Comparison of ENCODE assay signal across 1 cellular context in the genomic region with DNA sequence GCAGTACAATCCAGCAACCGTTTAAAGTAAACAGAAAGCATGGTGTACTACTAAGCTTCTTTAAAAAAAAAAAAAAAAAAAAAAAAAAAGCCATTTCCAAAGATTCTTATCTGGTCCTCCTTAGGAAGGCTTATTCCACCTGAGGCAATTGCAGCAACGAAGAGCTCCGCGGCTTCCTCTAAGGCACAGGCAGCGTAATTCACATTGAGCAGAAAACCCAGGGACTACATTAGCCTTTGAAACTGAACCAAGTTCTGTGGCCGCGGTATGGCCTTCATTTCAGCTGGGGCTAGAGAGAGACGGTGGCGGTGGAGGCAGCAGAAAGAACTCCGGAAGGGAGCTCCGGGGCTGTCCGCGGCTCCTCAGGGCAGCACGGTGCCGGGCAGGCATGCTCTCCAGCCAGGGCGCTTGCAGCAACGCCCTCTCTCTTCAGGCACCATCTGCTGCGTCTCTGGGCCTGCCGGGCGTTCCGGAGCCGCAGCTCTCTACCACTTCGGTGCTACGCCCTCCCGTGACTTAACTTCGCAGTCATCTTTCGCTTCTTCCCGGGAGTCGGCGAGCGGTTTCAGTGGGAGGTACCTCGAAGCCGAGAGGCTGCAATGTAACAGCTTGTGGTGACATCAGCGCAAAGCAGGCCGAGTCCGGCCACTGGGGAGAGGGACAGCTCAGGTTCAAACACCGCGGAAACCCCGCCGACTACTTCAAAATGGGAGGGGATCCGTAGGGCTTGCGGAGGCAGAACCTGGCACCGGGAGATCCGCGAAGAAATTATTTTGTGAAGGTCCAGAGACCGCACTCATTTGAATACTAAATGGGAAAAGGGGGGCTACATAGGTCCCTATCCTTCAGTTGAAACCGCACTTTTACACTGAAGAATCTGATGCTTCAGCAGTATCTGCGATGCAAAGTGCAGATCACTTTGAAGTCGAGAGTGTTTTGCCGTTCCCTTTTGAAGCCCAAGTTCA.
TF ChIP-seq lines count a peak whose summit lies in the region.

No MANE protein-coding gene starts in this region.

TF ChIP-seq in K562, 482 proteins besides CTCF, POLR2A, EP300 and RAD21 (continued from another document and continues in another):
- TF ChIP-seq, protein P1, sequence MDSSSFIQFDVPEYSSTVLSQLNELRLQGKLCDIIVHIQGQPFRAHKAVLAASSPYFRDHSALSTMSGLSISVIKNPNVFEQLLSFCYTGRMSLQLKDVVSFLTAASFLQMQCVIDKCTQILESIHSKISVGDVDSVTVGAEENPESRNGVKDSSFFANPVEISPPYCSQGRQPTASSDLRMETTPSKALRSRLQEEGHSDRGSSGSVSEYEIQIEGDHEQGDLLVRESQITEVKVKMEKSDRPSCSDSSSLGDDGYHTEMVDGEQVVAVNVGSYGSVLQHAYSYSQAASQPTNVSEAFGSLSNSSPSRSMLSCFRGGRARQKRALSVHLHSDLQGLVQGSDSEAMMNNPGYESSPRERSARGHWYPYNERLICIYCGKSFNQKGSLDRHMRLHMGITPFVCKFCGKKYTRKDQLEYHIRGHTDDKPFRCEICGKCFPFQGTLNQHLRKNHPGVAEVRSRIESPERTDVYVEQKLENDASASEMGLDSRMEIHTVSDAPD (CRISPR knock-in tag; IDR thresholded peaks at IDR 0.05) = no peak
- no peak for TF ChIP-seq NFIC (IDR thresholded peaks at IDR 0.05)
- TF ChIP-seq NCOA1 (IDR thresholded peaks at IDR 0.05; ENCODE audit: low read depth) = 0 out of 2 replicates have a peak, but pooled peaks have one; percentile 23
- no peak for TF ChIP-seq FIP1L1 (IDR thresholded peaks at IDR 0.05; ENCODE audit: low read depth, low read length, poor library complexity, severe bottlenecking)
- no peak for TF ChIP-seq NCOA2 (IDR thresholded peaks at IDR 0.05; ENCODE audit: partially characterized antibody in 2 of 2)
- TF ChIP-seq, protein P2, sequence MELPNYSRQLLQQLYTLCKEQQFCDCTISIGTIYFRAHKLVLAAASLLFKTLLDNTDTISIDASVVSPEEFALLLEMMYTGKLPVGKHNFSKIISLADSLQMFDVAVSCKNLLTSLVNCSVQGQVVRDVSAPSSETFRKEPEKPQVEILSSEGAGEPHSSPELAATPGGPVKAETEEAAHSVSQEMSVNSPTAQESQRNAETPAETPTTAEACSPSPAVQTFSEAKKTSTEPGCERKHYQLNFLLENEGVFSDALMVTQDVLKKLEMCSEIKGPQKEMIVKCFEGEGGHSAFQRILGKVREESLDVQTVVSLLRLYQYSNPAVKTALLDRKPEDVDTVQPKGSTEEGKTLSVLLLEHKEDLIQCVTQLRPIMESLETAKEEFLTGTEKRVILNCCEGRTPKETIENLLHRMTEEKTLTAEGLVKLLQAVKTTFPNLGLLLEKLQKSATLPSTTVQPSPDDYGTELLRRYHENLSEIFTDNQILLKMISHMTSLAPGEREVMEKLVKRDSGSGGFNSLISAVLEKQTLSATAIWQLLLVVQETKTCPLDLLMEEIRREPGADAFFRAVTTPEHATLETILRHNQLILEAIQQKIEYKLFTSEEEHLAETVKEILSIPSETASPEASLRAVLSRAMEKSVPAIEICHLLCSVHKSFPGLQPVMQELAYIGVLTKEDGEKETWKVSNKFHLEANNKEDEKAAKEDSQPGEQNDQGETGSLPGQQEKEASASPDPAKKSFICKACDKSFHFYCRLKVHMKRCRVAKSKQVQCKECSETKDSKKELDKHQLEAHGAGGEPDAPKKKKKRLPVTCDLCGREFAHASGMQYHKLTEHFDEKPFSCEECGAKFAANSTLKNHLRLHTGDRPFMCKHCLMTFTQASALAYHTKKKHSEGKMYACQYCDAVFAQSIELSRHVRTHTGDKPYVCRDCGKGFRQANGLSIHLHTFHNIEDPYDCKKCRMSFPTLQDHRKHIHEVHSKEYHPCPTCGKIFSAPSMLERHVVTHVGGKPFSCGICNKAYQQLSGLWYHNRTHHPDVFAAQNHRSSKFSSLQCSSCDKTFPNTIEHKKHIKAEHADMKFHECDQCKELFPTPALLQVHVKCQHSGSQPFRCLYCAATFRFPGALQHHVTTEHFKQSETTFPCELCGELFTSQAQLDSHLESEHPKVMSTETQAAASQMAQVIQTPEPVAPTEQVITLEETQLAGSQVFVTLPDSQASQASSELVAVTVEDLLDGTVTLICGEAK (IDR thresholded peaks at IDR 0.05) = 0 out of 2 replicates have a peak, but pooled peaks have one; percentile 17
- TF ChIP-seq, protein P2 (CRISPR knock-in tag; IDR thresholded peaks at IDR 0.05) = no peak
- TF ChIP-seq, protein P3, sequence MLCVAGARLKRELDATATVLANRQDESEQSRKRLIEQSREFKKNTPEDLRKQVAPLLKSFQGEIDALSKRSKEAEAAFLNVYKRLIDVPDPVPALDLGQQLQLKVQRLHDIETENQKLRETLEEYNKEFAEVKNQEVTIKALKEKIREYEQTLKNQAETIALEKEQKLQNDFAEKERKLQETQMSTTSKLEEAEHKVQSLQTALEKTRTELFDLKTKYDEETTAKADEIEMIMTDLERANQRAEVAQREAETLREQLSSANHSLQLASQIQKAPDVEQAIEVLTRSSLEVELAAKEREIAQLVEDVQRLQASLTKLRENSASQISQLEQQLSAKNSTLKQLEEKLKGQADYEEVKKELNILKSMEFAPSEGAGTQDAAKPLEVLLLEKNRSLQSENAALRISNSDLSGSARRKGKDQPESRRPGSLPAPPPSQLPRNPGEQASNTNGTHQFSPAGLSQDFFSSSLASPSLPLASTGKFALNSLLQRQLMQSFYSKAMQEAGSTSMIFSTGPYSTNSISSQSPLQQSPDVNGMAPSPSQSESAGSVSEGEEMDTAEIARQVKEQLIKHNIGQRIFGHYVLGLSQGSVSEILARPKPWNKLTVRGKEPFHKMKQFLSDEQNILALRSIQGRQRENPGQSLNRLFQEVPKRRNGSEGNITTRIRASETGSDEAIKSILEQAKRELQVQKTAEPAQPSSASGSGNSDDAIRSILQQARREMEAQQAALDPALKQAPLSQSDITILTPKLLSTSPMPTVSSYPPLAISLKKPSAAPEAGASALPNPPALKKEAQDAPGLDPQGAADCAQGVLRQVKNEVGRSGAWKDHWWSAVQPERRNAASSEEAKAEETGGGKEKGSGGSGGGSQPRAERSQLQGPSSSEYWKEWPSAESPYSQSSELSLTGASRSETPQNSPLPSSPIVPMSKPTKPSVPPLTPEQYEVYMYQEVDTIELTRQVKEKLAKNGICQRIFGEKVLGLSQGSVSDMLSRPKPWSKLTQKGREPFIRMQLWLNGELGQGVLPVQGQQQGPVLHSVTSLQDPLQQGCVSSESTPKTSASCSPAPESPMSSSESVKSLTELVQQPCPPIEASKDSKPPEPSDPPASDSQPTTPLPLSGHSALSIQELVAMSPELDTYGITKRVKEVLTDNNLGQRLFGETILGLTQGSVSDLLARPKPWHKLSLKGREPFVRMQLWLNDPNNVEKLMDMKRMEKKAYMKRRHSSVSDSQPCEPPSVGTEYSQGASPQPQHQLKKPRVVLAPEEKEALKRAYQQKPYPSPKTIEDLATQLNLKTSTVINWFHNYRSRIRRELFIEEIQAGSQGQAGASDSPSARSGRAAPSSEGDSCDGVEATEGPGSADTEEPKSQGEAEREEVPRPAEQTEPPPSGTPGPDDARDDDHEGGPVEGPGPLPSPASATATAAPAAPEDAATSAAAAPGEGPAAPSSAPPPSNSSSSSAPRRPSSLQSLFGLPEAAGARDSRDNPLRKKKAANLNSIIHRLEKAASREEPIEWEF (CRISPR knock-in tag; IDR thresholded peaks at IDR 0.05) = no peak
- TF ChIP-seq, protein P4, sequence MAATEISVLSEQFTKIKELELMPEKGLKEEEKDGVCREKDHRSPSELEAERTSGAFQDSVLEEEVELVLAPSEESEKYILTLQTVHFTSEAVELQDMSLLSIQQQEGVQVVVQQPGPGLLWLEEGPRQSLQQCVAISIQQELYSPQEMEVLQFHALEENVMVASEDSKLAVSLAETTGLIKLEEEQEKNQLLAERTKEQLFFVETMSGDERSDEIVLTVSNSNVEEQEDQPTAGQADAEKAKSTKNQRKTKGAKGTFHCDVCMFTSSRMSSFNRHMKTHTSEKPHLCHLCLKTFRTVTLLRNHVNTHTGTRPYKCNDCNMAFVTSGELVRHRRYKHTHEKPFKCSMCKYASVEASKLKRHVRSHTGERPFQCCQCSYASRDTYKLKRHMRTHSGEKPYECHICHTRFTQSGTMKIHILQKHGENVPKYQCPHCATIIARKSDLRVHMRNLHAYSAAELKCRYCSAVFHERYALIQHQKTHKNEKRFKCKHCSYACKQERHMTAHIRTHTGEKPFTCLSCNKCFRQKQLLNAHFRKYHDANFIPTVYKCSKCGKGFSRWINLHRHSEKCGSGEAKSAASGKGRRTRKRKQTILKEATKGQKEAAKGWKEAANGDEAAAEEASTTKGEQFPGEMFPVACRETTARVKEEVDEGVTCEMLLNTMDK (IDR thresholded peaks at IDR 0.05; ENCODE audit: borderline replicate concordance, insufficient read depth, low read depth, low read length, poor library complexity, severe bottlenecking) = no peak
- TF ChIP-seq ZFP36 (IDR thresholded peaks at IDR 0.05; ENCODE audit: low read depth, low read length, partially characterized antibody) = no peak
- no peak for TF ChIP-seq RAD51 (IDR thresholded peaks at IDR 0.05; ENCODE audit: borderline replicate concordance, low read depth)
- TF ChIP-seq FOXP1 (CRISPR knock-in tag; IDR thresholded peaks at IDR 0.05) = no peak
- TF ChIP-seq ETV6 (IDR thresholded peaks at IDR 0.05; ENCODE audit: borderline replicate concordance in 1 of 2, low read depth in 2 of 2, low read length in 1 of 2) = no peak
- TF ChIP-seq ETV6 (CRISPR knock-in tag; IDR thresholded peaks at IDR 0.05; ENCODE audit: borderline replicate concordance) = no peak
- TF ChIP-seq ZNF695 (CRISPR knock-in tag; IDR thresholded peaks at IDR 0.05) = no peak
- no peak for TF ChIP-seq CHCHD3 (CRISPR knock-in tag; IDR thresholded peaks at IDR 0.05)
- TF ChIP-seq ZNF175 (CRISPR knock-in tag; IDR thresholded peaks at IDR 0.05; ENCODE audit: low read depth) = no peak
- TF ChIP-seq, protein P5, sequence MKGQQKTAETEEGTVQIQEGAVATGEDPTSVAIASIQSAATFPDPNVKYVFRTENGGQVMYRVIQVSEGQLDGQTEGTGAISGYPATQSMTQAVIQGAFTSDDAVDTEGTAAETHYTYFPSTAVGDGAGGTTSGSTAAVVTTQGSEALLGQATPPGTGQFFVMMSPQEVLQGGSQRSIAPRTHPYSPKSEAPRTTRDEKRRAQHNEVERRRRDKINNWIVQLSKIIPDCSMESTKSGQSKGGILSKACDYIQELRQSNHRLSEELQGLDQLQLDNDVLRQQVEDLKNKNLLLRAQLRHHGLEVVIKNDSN (CRISPR knock-in tag; IDR thresholded peaks at IDR 0.05) = peak; percentile 47; the same call in 1 of the 2 replicates
- no peak for TF ChIP-seq ZNF830 (CRISPR knock-in tag; IDR thresholded peaks at IDR 0.05)
- no peak for TF ChIP-seq ZNF282 (CRISPR knock-in tag; IDR thresholded peaks at IDR 0.05)
- no peak for TF ChIP-seq TAF15 (IDR thresholded peaks at IDR 0.05; ENCODE audit: low read depth, low read length)
- no peak for TF ChIP-seq ZNF408 (CRISPR knock-in tag; IDR thresholded peaks at IDR 0.05; ENCODE audit: low read depth)
- no peak for TF ChIP-seq TRIM28 (IDR thresholded peaks at IDR 0.05)
- no peak for TF ChIP-seq SAFB2 (IDR thresholded peaks at IDR 0.05; ENCODE audit: borderline replicate concordance, low read depth, low read length, severe bottlenecking)
- TF ChIP-seq, protein P6, sequence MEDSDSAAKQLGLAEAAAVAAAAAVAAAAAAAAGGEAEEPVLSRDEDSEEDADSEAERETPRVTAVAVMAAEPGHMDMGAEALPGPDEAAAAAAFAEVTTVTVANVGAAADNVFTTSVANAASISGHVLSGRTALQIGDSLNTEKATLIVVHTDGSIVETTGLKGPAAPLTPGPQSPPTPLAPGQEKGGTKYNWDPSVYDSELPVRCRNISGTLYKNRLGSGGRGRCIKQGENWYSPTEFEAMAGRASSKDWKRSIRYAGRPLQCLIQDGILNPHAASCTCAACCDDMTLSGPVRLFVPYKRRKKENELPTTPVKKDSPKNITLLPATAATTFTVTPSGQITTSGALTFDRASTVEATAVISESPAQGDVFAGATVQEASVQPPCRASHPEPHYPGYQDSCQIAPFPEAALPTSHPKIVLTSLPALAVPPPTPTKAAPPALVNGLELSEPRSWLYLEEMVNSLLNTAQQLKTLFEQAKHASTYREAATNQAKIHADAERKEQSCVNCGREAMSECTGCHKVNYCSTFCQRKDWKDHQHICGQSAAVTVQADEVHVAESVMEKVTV (CRISPR knock-in tag; IDR thresholded peaks at IDR 0.05) = peak; percentile 43; the same call in 1 of the 2 replicates
- TF ChIP-seq CEBPG (CRISPR knock-in tag; IDR thresholded peaks at IDR 0.05) = no peak; the same call in 1 of the 2 replicates
- TF ChIP-seq CEBPG (tag; conservative IDR thresholded peaks at IDR 0.05 in 1 of 2, IDR thresholded peaks at IDR 0.05 in 1 of 2) = peak in 1 of 2 experiments; percentile 60; a peak in 3 of 4 replicates
- 0 out of 4 replicates have a peak, but pooled peaks of 1 of the 2 experiments have one; percentile 34 for TF ChIP-seq TBL1XR1 (IDR thresholded peaks at IDR 0.05; ENCODE audit: low read length in 2 of 2)
- TF ChIP-seq, protein P7, sequence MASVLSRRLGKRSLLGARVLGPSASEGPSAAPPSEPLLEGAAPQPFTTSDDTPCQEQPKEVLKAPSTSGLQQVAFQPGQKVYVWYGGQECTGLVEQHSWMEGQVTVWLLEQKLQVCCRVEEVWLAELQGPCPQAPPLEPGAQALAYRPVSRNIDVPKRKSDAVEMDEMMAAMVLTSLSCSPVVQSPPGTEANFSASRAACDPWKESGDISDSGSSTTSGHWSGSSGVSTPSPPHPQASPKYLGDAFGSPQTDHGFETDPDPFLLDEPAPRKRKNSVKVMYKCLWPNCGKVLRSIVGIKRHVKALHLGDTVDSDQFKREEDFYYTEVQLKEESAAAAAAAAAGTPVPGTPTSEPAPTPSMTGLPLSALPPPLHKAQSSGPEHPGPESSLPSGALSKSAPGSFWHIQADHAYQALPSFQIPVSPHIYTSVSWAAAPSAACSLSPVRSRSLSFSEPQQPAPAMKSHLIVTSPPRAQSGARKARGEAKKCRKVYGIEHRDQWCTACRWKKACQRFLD (CRISPR knock-in tag; IDR thresholded peaks at IDR 0.05) = peak; percentile 47; the same call in 1 of the 2 replicates
- TF ChIP-seq POLR3A (IDR thresholded peaks at IDR 0.05; ENCODE audit: borderline replicate concordance, extremely low read depth, insufficient read depth, insufficient read length) = no peak
